In genomic region chr1:95353185-95353584, GRCh38 we compare ENCODE assay signal across 24 cellular contexts.
A peak's percentile ranks its signal among the peaks of the same experiment; 100 is the strongest.
DNase-seq lines count a peak whose midpoint lies in the region; ATAC-seq and TF ChIP-seq lines count a peak whose summit lies in the region.
"Had no signal": no experiment of that assay in that cellular context is flagged by ENCODE, and none has a peak within 500 bp of the region (broad histone marks: within the 10 kb centered on the region; RNA-seq: fewer than 3 reads in every experiment).

No MANE protein-coding gene starts in this region.

- no peak for ATAC-seq in GM23338
- ATAC-seq: activated T-helper 17 cell treated with anti-CD3 and anti-CD28 coated beads, Interleukin-2, amount 50 U/mL, for 72 hours; foreskin keratinocyte; HCT116; K562 had no signal

- no peaks in the 10 kb centered on the region for H3K9me3 ChIP-seq in uterus
- H3K9me3 ChIP-seq: left ventricle myocardium inferior, suprapubic skin had no signal

- H2AFZ ChIP-seq in GM23338 = peak overlapping the region; percentile 10; the same call in 1 of the 2 replicates

- no peak overlapping the region for H3K27ac ChIP-seq in GM23338 (ENCODE audit: low read depth)
- peak overlapping the region; percentile 66 for H3K27ac ChIP-seq in VCaP
- no peak overlapping the region for H3K27ac ChIP-seq in uterus
- H3K27ac ChIP-seq in coronary artery = no peak overlapping the region
- H3K27ac ChIP-seq: foreskin keratinocyte, left ventricle myocardium inferior, suprapubic skin, WERI-Rb-1 had no signal

- H3K9me2 ChIP-seq in GM23338 (ENCODE audit: insufficient read depth) = peaks cover 24% of the 10 kb centered on the region

- H3K4me1 ChIP-seq in GM23338 (ENCODE audit: insufficient read depth) (no peaks in the 10 kb centered on the region), uterus (no peaks in the 10 kb centered on the region)
- H3K4me1 ChIP-seq: foreskin keratinocyte, left ventricle myocardium inferior, suprapubic skin had no signal

- no peaks in the 10 kb centered on the region for H3K36me3 Mint-ChIP-seq in GM23338 (ENCODE audit: low read depth)
- H3K36me3 Mint-ChIP-seq: activated naive CD8-positive, alpha-beta T cell had no signal

- DNase-seq in COR-L47 (lab: John Stamatoyannopoulos, UW) = peak; percentile 56
- DNase-seq in GM23338 (ENCODE audit: low spot score) = no peak
- peak; percentile 99 for DNase-seq in NCI-H2029 treated with DMSO at 0.1 percent for 48 hours (lab: John Stamatoyannopoulos, UW)
- no peak for DNase-seq in NCI-H446 treated with DMSO at 0.1 percent for 48 hours (lab: John Stamatoyannopoulos, UW)
- DNase-seq in uterus = no peak
- DNase-seq in effector CD8-positive, alpha-beta T cell (lab: John Stamatoyannopoulos, UW) = no peak
- no peak for DNase-seq in coronary artery (ENCODE audit: low spot score)
- DNase-seq: activated CD4-positive, alpha-beta T cell treated with anti-CD3 and anti-CD28 coated beads, Interleukin-2, amount 50 U/mL, for 1 hour; C1 segment of cervical spinal cord; effector CD4-positive, alpha-beta T cell; left ventricle myocardium inferior; MM.1S; NCI-H226; posterior cingulate gyrus; T-helper 2 cell; WERI-Rb-1 had no signal

- H3K27me3 Mint-ChIP-seq in GM23338 (ENCODE audit: insufficient read depth, low read depth, poor library complexity) = no peaks in the 10 kb centered on the region

- no peaks in the 10 kb centered on the region for H3K4me1 Mint-ChIP-seq in GM23338
- H3K4me1 Mint-ChIP-seq: activated T-helper 17 cell treated with anti-CD3 and anti-CD28 coated beads, Interleukin-2, amount 50 U/mL, for 72 hours; neural crest cell had no signal

- no peaks in the 10 kb centered on the region for H3K27me3 ChIP-seq in GM23338 (ENCODE audit: insufficient read depth)
- H3K27me3 ChIP-seq in uterus = no peaks in the 10 kb centered on the region
- H3K27me3 ChIP-seq: foreskin keratinocyte, suprapubic skin had no signal

- no peak overlapping the region for H3K4me3 Mint-ChIP-seq in GM23338
- H3K4me3 Mint-ChIP-seq: activated naive CD8-positive, alpha-beta T cell; activated T-helper 17 cell treated with anti-CD3 and anti-CD28 coated beads, Interleukin-2, amount 50 U/mL, for 72 hours; neural crest cell had no signal

- H3K36me3 ChIP-seq in GM23338 (ENCODE audit: insufficient read depth) (no peaks in the 10 kb centered on the region), uterus (no peaks in the 10 kb centered on the region)
- H3K36me3 ChIP-seq: left ventricle myocardium inferior, suprapubic skin, WERI-Rb-1 had no signal

- H3F3A ChIP-seq in GM23338 (replicated peaks; ENCODE audit: low read depth) = no peaks in the 10 kb centered on the region

- H3K4me3 ChIP-seq in GM23338 (no peak overlapping the region), uterus (no peak overlapping the region), coronary artery (no peak overlapping the region)
- H3K4me3 ChIP-seq: K562, left ventricle myocardium inferior, suprapubic skin had no signal

- H3K4me2 ChIP-seq in GM23338 = no peak overlapping the region

- no peak for TF ChIP-seq POLR2A in uterus (IDR thresholded peaks at IDR 0.05)

- H4K20me1 ChIP-seq in GM23338 (replicated peaks; ENCODE audit: insufficient read depth) = no peaks in the 10 kb centered on the region

- no peaks in the 10 kb centered on the region for H3K79me2 ChIP-seq in GM23338 (replicated peaks; ENCODE audit: insufficient read depth)

- intact Hi-C loops in uterus (cut with DNase I; ENCODE audit: low total_unique reads) = no loop called here

- H3K9me3 Mint-ChIP-seq in GM23338 = no peaks in the 10 kb centered on the region
- H3K9me3 Mint-ChIP-seq: activated T-helper 17 cell treated with anti-CD3 and anti-CD28 coated beads, Interleukin-2, amount 50 U/mL, for 72 hours; neural crest cell had no signal

- no peak overlapping the region for H3K27ac Mint-ChIP-seq in GM23338
- H3K27ac Mint-ChIP-seq: activated naive CD8-positive, alpha-beta T cell; activated T-helper 17 cell treated with anti-CD3 and anti-CD28 coated beads, Interleukin-2, amount 50 U/mL, for 72 hours had no signal

- TF ChIP-seq CTCF in GM23338 (conservative IDR thresholded peaks at IDR 0.05; ENCODE audit: low read depth in 2 of 2) (no peak), VCaP (conservative IDR thresholded peaks at IDR 0.05) (no peak), uterus (IDR thresholded peaks at IDR 0.05) (no peak), coronary artery (IDR thresholded peaks at IDR 0.05) (no peak)

TF ChIP-seq in GM23338, 12 proteins besides CTCF, POLR2A, EP300 and RAD21:
- no peak for TF ChIP-seq ZNF462 (CRISPR knock-in tag; IDR thresholded peaks at IDR 0.05)
- no peak for TF ChIP-seq NANOG (IDR thresholded peaks at IDR 0.05; ENCODE audit: borderline replicate concordance)
- no peak for TF ChIP-seq ZNF114 (CRISPR knock-in tag; IDR thresholded peaks at IDR 0.05)
- TF ChIP-seq POLR2AphosphoS5 (IDR thresholded peaks at IDR 0.05; ENCODE audit: low read depth) = no peak
- TF ChIP-seq, protein P1, sequence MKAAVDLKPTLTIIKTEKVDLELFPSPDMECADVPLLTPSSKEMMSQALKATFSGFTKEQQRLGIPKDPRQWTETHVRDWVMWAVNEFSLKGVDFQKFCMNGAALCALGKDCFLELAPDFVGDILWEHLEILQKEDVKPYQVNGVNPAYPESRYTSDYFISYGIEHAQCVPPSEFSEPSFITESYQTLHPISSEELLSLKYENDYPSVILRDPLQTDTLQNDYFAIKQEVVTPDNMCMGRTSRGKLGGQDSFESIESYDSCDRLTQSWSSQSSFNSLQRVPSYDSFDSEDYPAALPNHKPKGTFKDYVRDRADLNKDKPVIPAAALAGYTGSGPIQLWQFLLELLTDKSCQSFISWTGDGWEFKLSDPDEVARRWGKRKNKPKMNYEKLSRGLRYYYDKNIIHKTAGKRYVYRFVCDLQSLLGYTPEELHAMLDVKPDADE (IDR thresholded peaks at IDR 0.05) = no peak
- TF ChIP-seq JUNB (IDR thresholded peaks at IDR 0.05; ENCODE audit: unreplicated experiment) = no peak
TF ChIP-seq in GM23338: peak in this region for 0.

Comparison
In these comparisons a context has a peak if more than half of its experiments do, and no peak if none do; other contexts are left out.
1. DNase-seq: peak in COR-L47 (single experiment) and NCI-H2029 treated with DMSO at 0.1 percent for 48 hours (single experiment); none in GM23338 (single experiment), NCI-H446 treated with DMSO at 0.1 percent for 48 hours (single experiment), uterus (0 of 2), effector CD8-positive, alpha-beta T cell (single experiment) and coronary artery (single experiment).